ENCODE assay signal across 18 cellular contexts in genomic region chr5:80976985-80977384, GRCh38. TPM values are rescaled to one million over a fixed set of nuclear protein-coding genes. Genes with fewer than 3 reads are reported as not detected.
DNase-seq lines count a peak whose midpoint lies in the region; ATAC-seq and TF ChIP-seq lines count a peak whose summit lies in the region.
"Had no signal": no experiment of that assay in that cellular context is flagged by ENCODE, and none has a peak within 500 bp of the region (broad histone marks: within the 10 kb centered on the region; RNA-seq: fewer than 3 reads in every experiment).

No MANE protein-coding gene starts in this region.

- ATAC-seq in heart left ventricle: peak in 3 of 4 donors; percentile 31 to 88 (median 58)
- ATAC-seq in Right ventricle myocardium inferior: no peak
- ATAC-seq in HG03378 (IDR thresholded peaks at IDR 0.05; ENCODE audit: unreplicated experiment): no peak
- ATAC-seq in HG03108 (IDR thresholded peaks at IDR 0.05; ENCODE audit: unreplicated experiment): no peak
- no peak for ATAC-seq in GM21360 (IDR thresholded peaks at IDR 0.05; ENCODE audit: unreplicated experiment)

- H2BK120ac ChIP-seq in trophoblast cell (ENCODE audit: insufficient read depth, low read length, poor library complexity): no peak overlapping the region

- H3K4me2 ChIP-seq in trophoblast cell (ENCODE audit: low read length): no peak overlapping the region
- H3K4me2 ChIP-seq: BLaER1 had no signal

- H3K4me3 ChIP-seq in heart left ventricle (no peak overlapping the region), SJSA1 (no peak overlapping the region), trophoblast cell (ENCODE audit: low read depth, low read length) (no peak overlapping the region)
- H3K4me3 ChIP-seq: BLaER1, MG63 had no signal

- TF ChIP-seq CTCF in heart left ventricle (IDR thresholded peaks at IDR 0.05): no peak

- H3K9me3 ChIP-seq in heart left ventricle: no peaks in the 10 kb centered on the region
- no peaks in the 10 kb centered on the region for H3K9me3 ChIP-seq in SJSA1 (replicated peaks)
- no peaks in the 10 kb centered on the region for H3K9me3 ChIP-seq in trophoblast cell (ENCODE audit: insufficient read depth, low read depth, low read length)
- H3K9me3 ChIP-seq: BLaER1, Caco-2, MG63 had no signal

- H3K27me3 ChIP-seq in heart left ventricle (no peaks in the 10 kb centered on the region), SJSA1 (replicated peaks) (no peaks in the 10 kb centered on the region), trophoblast cell (ENCODE audit: insufficient read depth, low read length) (no peaks in the 10 kb centered on the region)
- H3K27me3 ChIP-seq: BLaER1, MG63 had no signal

- no peak overlapping the region for H2AK5ac ChIP-seq in trophoblast cell (ENCODE audit: low read length)

- no peak overlapping the region for H2AFZ ChIP-seq in trophoblast cell (ENCODE audit: insufficient read depth, low read length, poor library complexity)

- intact Hi-C loops in heart left ventricle (cut with DNase I): loop anchor here in 1 of 10 donors (1.0 kb wide), 1 partner anchor 9 kb away; no protein-coding TSS in a partner anchor
- intact Hi-C loops in Right ventricle myocardium inferior (cut with DNase I): no loop called here

- H3K23ac ChIP-seq in trophoblast cell (ENCODE audit: low read length): no peak overlapping the region

- WGBS in heart left ventricle, 4 donors: 61 to 74% (median 65%) methylated on average over 4 of the region's 4 CpGs
- WGBS in trophoblast cell (ENCODE audit: extremely low coverage, insufficient coverage, insufficient read length): no CpG with 5 or more reads among the region's 4 CpGs

- H4K12ac ChIP-seq in trophoblast cell (ENCODE audit: low read depth, low read length): no peak overlapping the region

- H3K4me1 ChIP-seq in heart left ventricle: peaks cover 0 to 51% (median 10%) of the 10 kb centered on the region in 12 donors
- peaks cover 26% of the 10 kb centered on the region for H3K4me1 ChIP-seq in SJSA1 (replicated peaks)
- peaks cover 7 to 20% of the 10 kb centered on the region in 2 experiments for H3K4me1 ChIP-seq in trophoblast cell (ENCODE audit: control insufficient read depth in 1 of 2, insufficient read depth in 2 of 2, low read length in 2 of 2)
- H3K4me1 ChIP-seq: Caco-2 had no signal

- no peak overlapping the region for H3K18ac ChIP-seq in trophoblast cell (ENCODE audit: low read length)

- peaks cover 21% of the 10 kb centered on the region for H3K79me2 ChIP-seq in trophoblast cell (ENCODE audit: control insufficient read depth, insufficient read depth, low read length, poor library complexity)

- no peak overlapping the region for H3K14ac ChIP-seq in trophoblast cell (ENCODE audit: low read length)

- no peak overlapping the region for H2BK5ac ChIP-seq in trophoblast cell (ENCODE audit: low read depth, low read length, poor library complexity)

- H4K91ac ChIP-seq in trophoblast cell (ENCODE audit: low read depth, low read length): no peak overlapping the region

- peak overlapping the region in 11 of 12 donors; percentile 28 to 83 (median 73) for H3K27ac ChIP-seq in heart left ventricle
- peak overlapping the region; percentile 46 for H3K27ac ChIP-seq in SJSA1
- H3K27ac ChIP-seq in trophoblast cell (ENCODE audit: low read depth, low read length): no peak overlapping the region
- H3K27ac ChIP-seq: BLaER1, HL-60 had no signal

- no peaks in the 10 kb centered on the region for H3K36me3 ChIP-seq in heart left ventricle
- no peaks in the 10 kb centered on the region for H3K36me3 ChIP-seq in SJSA1
- H3K36me3 ChIP-seq in trophoblast cell (ENCODE audit: control insufficient read depth in 1 of 2, insufficient read depth in 2 of 2, low read length in 2 of 2): peaks cover 0 to 6% of the 10 kb centered on the region in 2 experiments
- H3K36me3 ChIP-seq: BLaER1, MG63 had no signal

- TF ChIP-seq POLR2A in heart left ventricle (IDR thresholded peaks at IDR 0.05): no peak

- H4K8ac ChIP-seq in trophoblast cell (ENCODE audit: low read depth, low read length): no peak overlapping the region

- H3K4ac ChIP-seq in trophoblast cell (ENCODE audit: low read depth, low read length): peak overlapping the region; percentile 63

- H3K79me1 ChIP-seq in trophoblast cell (ENCODE audit: low read length): no peaks in the 10 kb centered on the region

- no peak overlapping the region for H2BK12ac ChIP-seq in trophoblast cell (ENCODE audit: low read length)

- no peak overlapping the region for H3K9ac ChIP-seq in trophoblast cell (ENCODE audit: low read length)
- H3K9ac ChIP-seq: BLaER1 had no signal

- DNase-seq in heart left ventricle (peak in 1 of 5 donors; percentile 18), Right ventricle myocardium inferior (ENCODE audit: missing footprints) (no peak), SJSA1 (ENCODE audit: low read depth in 1 of 2, low spot score in 2 of 2) (no peak), glomerular endothelial cell (ENCODE audit: extremely low read depth, low read depth, low spot score) (peak; percentile 52), trophoblast cell (peak in 1 of 2 donors; percentile 65)
- DNase-seq: 8988T, Caco-2, DMS53, KG1, MG63, NCI-H1105, NCI-H1694 treated with DMSO at 0.1 percent for 48 hours, SHP77 had no signal

RNA-seq across cellular contexts. Expression of gene RASGRF2, which starts 16.8 kb away (rescaled TPM):
- total RNA-seq in heart left ventricle: 10 to 100 TPM in 1 of 9 donors, 1 to 10 TPM in 8; 5.5 to 16.6 (median 7.4) TPM
- polyA plus RNA-seq in heart left ventricle: 1 to 10 TPM; 3.6 to 3.9 TPM
- total RNA-seq in Right ventricle myocardium inferior: 5.9 TPM
- total RNA-seq in SJSA1 (2014; rRNA removed; shearing (Covaris generic)): 8.4 and 12.5 TPM in 2 replicates
- 13.0 and 15.8 TPM in 2 replicates for total RNA-seq in glomerular endothelial cell
- 93.8 and 95.6 TPM in 2 replicates for polyA plus RNA-seq in trophoblast cell (2013)

Comparison
In these comparisons a context has a peak if more than half of its experiments do, and no peak if none do; other contexts are left out.
1. ATAC-seq: peak in heart left ventricle (3 of 4); none in Right ventricle myocardium inferior (single experiment), HG03378 (single experiment), HG03108 (single experiment) and GM21360 (single experiment).